1 cellular context compared by ENCODE assay signal in the genomic region with DNA sequence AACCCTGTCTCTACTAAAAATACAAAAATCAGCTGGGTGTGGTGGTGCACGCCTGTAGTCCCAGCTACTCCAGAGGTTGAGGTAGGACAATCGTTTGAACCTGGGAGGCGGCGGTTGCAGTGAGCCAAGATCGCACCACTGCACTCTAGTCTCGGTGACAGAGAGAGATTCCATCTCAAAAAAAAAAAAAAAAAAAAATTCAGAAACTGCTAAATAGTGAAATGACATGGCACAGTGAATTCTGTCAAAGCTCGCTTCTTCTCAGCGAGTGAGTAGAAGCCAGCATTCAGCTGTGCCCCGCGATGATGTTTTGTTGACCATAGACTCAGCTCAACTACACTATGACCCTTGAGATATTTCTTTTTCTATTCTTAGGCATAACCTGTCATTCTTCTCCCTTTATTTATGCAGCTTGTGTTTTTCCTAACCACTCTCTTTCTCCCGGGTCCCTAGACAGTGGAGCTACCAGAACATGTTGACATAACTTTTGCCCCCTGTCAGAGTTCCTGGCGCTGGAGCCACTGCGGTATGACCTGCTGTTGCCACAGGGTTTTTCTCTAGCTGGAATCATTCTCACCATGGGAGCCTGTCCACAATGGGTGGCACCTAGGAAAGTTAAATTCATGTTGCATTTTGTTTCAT.
TF ChIP-seq lines count a peak whose summit lies in the region.

No MANE protein-coding gene starts in this region.

TF ChIP-seq in GM23338, 12 proteins besides CTCF, POLR2A, EP300 and RAD21 (continued from another document):
- TF ChIP-seq ETS1 (IDR thresholded peaks at IDR 0.05): no peak
